ENCODE assay signal across 1 cellular context in the genomic region with DNA sequence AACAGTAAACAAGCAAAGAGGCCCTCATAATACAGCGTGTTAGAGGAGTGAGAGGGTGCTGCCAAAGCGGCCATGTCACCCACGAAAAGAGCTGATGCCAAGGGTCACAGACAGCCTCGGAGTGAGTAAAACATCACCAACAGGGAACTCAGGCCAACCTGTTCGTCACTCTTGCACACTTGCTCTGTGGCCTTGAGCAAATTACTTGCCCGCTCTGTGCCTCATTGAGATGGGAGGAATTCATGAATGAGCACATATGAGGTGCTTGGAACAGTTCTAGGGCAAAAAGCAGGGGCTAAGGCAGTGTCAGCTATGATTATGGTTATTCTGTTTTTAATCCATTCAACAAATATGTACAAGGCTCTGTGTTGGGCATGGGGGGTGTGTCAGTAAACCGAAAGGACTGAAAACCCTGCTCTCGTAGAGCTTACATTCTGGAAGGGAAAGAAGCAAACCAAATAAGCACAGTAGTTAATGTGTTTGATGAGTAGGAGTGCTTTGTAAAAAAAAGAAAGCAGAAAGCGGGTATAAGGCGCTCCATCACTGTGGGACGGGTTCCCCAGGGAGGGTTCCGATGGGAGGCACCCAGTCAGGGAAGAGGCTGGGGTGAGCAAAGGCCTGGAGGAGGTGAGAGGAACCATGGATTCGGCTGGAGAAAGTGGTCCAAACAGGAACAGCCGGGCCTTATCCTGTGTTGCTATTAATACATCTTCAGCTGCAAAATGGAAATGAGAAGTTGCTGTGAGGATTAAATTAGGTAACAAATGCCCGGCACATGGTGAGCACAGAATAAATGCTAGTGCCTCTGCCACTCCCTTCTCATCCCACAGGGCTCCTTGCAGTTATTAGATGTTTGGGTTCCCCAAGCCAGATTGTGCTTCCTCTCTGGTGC.
TF ChIP-seq lines count a peak whose summit lies in the region.

No MANE protein-coding gene starts in this region.

TF ChIP-seq in IMR-90, 13 proteins besides CTCF, POLR2A, EP300 and RAD21 (continued from another document):
- TF ChIP-seq ELK1 (IDR thresholded peaks at IDR 0.05; ENCODE audit: borderline replicate concordance, low read depth, low read length) (no peak), FOS (IDR thresholded peaks at IDR 0.05; ENCODE audit: low read depth, low read length) (no peak), CEBPB (IDR thresholded peaks at IDR 0.05; ENCODE audit: low read depth, low read length) (no peak), RFX5 (IDR thresholded peaks at IDR 0.05; ENCODE audit: low read depth, low read length) (no peak), RCOR1 (IDR thresholded peaks at IDR 0.05; ENCODE audit: insufficient replicate concordance, low read length) (no peak), SMC3 (IDR thresholded peaks at IDR 0.05; ENCODE audit: low read depth, low read length) (no peak), CHD1 (IDR thresholded peaks at IDR 0.05; ENCODE audit: low read depth, low read length) (no peak), BHLHE40 (IDR thresholded peaks at IDR 0.05; ENCODE audit: low read depth, low read length) (no peak), MAFK (IDR thresholded peaks at IDR 0.05; ENCODE audit: low read depth, low read length) (no peak), NFE2L2 (IDR thresholded peaks at IDR 0.05; ENCODE audit: low read depth, low read length) (no peak), MAZ (IDR thresholded peaks at IDR 0.05; ENCODE audit: borderline replicate concordance, low read depth, low read length) (no peak)
- TF ChIP-seq, protein P1, sequence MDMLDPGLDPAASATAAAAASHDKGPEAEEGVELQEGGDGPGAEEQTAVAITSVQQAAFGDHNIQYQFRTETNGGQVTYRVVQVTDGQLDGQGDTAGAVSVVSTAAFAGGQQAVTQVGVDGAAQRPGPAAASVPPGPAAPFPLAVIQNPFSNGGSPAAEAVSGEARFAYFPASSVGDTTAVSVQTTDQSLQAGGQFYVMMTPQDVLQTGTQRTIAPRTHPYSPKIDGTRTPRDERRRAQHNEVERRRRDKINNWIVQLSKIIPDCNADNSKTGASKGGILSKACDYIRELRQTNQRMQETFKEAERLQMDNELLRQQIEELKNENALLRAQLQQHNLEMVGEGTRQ (IDR thresholded peaks at IDR 0.05; ENCODE audit: low read depth, low read length) = no peak
TF ChIP-seq in IMR-90: peak in this region for 0.
